In genomic region chr14:44887596-44887955, GRCh38 we compare ENCODE assay signal across 28 cellular contexts.
"Had no signal": no experiment of that assay in that cellular context is flagged by ENCODE, and none has a peak within 500 bp of the region (broad histone marks: within the 10 kb centered on the region; RNA-seq: fewer than 3 reads in every experiment).

No MANE protein-coding gene starts in this region.

- H3K27me3 ChIP-seq: ascending aorta, cardiac muscle cell had no signal

- DNase-seq: activated B cell treated with CpG ODN at 0.5 μM for 24 hours; activated CD4-positive, alpha-beta memory T cell treated with anti-CD3 and anti-CD28 coated beads, Interleukin-2, amount 10 ng/mL, durations not matched to agents 7 days and 5 days; activated CD4-positive, alpha-beta T cell treated with anti-CD3 and anti-CD28 coated beads for 48 hours; activated CD4-positive, alpha-beta T cell treated with anti-CD3 and anti-CD28 coated beads, Interleukin-2, amount 10 ng/mL, durations not matched to agents 7 days and 5 days; activated CD4-positive, alpha-beta T cell treated with anti-CD3 and anti-CD28 coated beads, Interleukin-2, amount 50 U/mL, for 48 hours; activated CD4-positive, CD25-positive, alpha-beta regulatory T cell treated with anti-CD3 and anti-CD28 coated beads, Interleukin-2, amount 50 U/mL, for 72 hours; activated CD8-positive, alpha-beta memory T cell treated with anti-CD3 and anti-CD28 coated beads for 24 hours; activated CD8-positive, alpha-beta memory T cell treated with anti-CD3 and anti-CD28 coated beads, Interleukin-2, amount 10 ng/mL, durations not matched to agents 7 days and 5 days; activated CD8-positive, alpha-beta memory T cell treated with anti-CD3 and anti-CD28 coated beads, Interleukin-2, amount 50 U/mL, for 48 hours; activated CD8-positive, alpha-beta T cell treated with anti-CD3 and anti-CD28 coated beads, Interleukin-2, amount 10 ng/mL, durations not matched to agents 7 days and 5 days; activated effector memory CD4-positive, alpha-beta T cell treated with Interleukin-2 at 50 U/mL for 16 hours; activated gamma-delta T cell; activated naive CD4-positive, alpha-beta T cell treated with anti-CD3 and anti-CD28 coated beads, Interleukin-2, amount 10 ng/mL, durations not matched to agents 7 days and 5 days; activated naive CD4-positive, alpha-beta T cell treated with Interleukin-2 at 50 U/mL for 16 hours; activated naive CD8-positive, alpha-beta T cell treated with anti-CD3 and anti-CD28 coated beads, Interleukin-2, amount 10 ng/mL, durations not matched to agents 7 days and 5 days; activated naive CD8-positive, alpha-beta T cell treated with anti-CD3 and anti-CD28 coated beads, Interleukin-2, amount 50 U/mL, for 24 hours; activated T-cell treated with anti-CD3 and anti-CD28 coated beads, Interleukin-2, amount 50 U/mL, for 24 hours; activated T-cell treated with anti-CD3 and anti-CD28 coated beads, Interleukin-2, amount 50 U/mL, for 48 hours; amygdala; anterior cingulate cortex; cerebellar nuclear complex; T-helper 2 cell; T-helper 9 cell had no signal

- H3K4me3 ChIP-seq: ascending aorta, cardiac muscle cell had no signal

- H3K27ac ChIP-seq: ascending aorta, cardiac muscle cell, VCaP had no signal

- FAIRE-seq: bronchial epithelial cell, TTC549 had no signal

- H3K36me3 ChIP-seq: ascending aorta, cardiac muscle cell had no signal

- H3K4me1 ChIP-seq: ascending aorta had no signal

- ATAC-seq: activated CD8-positive, alpha-beta memory T cell treated with anti-CD3 and anti-CD28 coated beads, Interleukin-2, amount 10 ng/mL, durations not matched to agents 7 days and 5 days; activated CD8-positive, alpha-beta T cell treated with anti-CD3 and anti-CD28 coated beads, Interleukin-2, amount 10 ng/mL, durations not matched to agents 7 days and 5 days; activated naive CD8-positive, alpha-beta T cell treated with anti-CD3 and anti-CD28 coated beads, Interleukin-2, amount 50 U/mL, for 24 hours had no signal
